ENCODE assay signal across 13 cellular contexts in the genomic region with DNA sequence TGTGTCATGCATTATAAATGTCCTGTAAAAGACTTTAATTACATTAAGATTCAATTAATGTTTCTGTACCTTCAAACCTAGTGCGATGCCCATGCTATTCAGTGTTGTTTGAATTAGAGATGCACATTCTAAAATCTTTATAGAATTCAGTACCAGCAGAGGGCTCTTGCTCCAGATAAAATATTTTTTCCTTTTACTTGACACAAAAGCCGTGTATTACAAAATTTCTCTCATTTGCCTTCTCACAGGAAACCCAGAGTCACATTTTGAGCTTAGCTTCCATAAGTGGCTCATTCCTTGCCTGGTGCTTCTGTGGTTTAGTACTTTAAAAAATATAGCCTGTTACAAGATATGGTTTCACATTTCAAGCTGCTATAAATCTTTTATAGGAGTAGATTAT.
DNase-seq lines count a peak whose midpoint lies in the region; ATAC-seq and TF ChIP-seq lines count a peak whose summit lies in the region.
"Had no signal": no experiment of that assay in that cellular context is flagged by ENCODE, and none has a peak within 500 bp of the region (broad histone marks: within the 10 kb centered on the region; RNA-seq: fewer than 3 reads in every experiment).

No MANE protein-coding gene starts in this region.

- no peak overlapping the region for H3K4me3 ChIP-seq in mammary epithelial cell (replicated peaks in 1 of 3; ENCODE audit: insufficient read depth in 1 of 3, low read depth in 2 of 3, low read length in 3 of 3)
- H3K4me3 ChIP-seq in mesenchymal stem cell (ENCODE audit: insufficient read depth in 1 of 2, low read depth in 1 of 2, low read length in 2 of 2) = no peak overlapping the region
- H3K4me3 ChIP-seq: Peyer's patch, suprapubic skin had no signal

- no peak overlapping the region for H3K4ac ChIP-seq in mesenchymal stem cell (ENCODE audit: low read depth in 1 of 2, low read length in 2 of 2)

- peak overlapping the region; percentile 50 for H2AFZ ChIP-seq in mammary epithelial cell (ENCODE audit: low read depth, low read length)
- H2AFZ ChIP-seq in mesenchymal stem cell (ENCODE audit: low read depth, low read length) = no peak overlapping the region

- DNase-seq in Ammon's horn (ENCODE audit: low spot score) (peak; percentile 5), mammary epithelial cell (no peak), mesenchymal stem cell (peak; percentile 12), CD1c-positive myeloid dendritic cell (ENCODE audit: extremely low spot score) (no peak), mucosa of gallbladder (ENCODE audit: low spot score) (no peak)
- DNase-seq: NCI-H1417 treated with DMSO at 0.1 percent for 48 hours; nucleus accumbens; Peyer's patch; stimulated activated CD4-positive, alpha-beta T cell treated with anti-CD3 and anti-CD28 coated beads, Interleukin-2, amount 100 ng/mL, for 48 hours had no signal

- H3K36me3 ChIP-seq in mammary epithelial cell (ENCODE audit: insufficient read depth, low read length) (no peaks in the 10 kb centered on the region), mesenchymal stem cell (ENCODE audit: control insufficient read depth in 1 of 2, insufficient read depth in 2 of 2, low read depth in 1 of 2, low read length in 2 of 2) (no peaks in the 10 kb centered on the region)
- H3K36me3 ChIP-seq: Peyer's patch, suprapubic skin had no signal

- no peak overlapping the region for H2BK12ac ChIP-seq in mesenchymal stem cell (ENCODE audit: low read length in 2 of 2)

- no peak overlapping the region for H2AK5ac ChIP-seq in mesenchymal stem cell (ENCODE audit: low read length, severe bottlenecking)

- ATAC-seq in HG03039 (IDR thresholded peaks at IDR 0.05; ENCODE audit: unreplicated experiment) (no peak), GM18870 (IDR thresholded peaks at IDR 0.05; ENCODE audit: unreplicated experiment) (no peak)

- no peaks in the 10 kb centered on the region for H3K79me2 ChIP-seq in mammary epithelial cell (ENCODE audit: insufficient read depth, low read length)

- H3K9ac ChIP-seq in mammary epithelial cell (ENCODE audit: insufficient read depth, low read length) (no peak overlapping the region), mesenchymal stem cell (ENCODE audit: low read length) (peak overlapping the region; percentile 20)

- in situ Hi-C loops in mammary epithelial cell (cut with MboI; ENCODE audit: low sequenced_read_pairs in 2 of 2) = no loop called here

- H3K14ac ChIP-seq in mesenchymal stem cell (ENCODE audit: low read length in 2 of 2) = no peak overlapping the region

- no peaks in the 10 kb centered on the region for H3K4me1 ChIP-seq in mammary epithelial cell (ENCODE audit: insufficient read depth, low read length)
- H3K4me1 ChIP-seq in mesenchymal stem cell (ENCODE audit: control insufficient read depth, insufficient read depth, low read depth, low read length) = no peaks in the 10 kb centered on the region
- H3K4me1 ChIP-seq: Peyer's patch, suprapubic skin had no signal

- H3K18ac ChIP-seq in mesenchymal stem cell (ENCODE audit: low read depth in 1 of 2, low read length in 2 of 2) = no peak overlapping the region

- intact Hi-C loops in mammary epithelial cell (cut with micrococcal nuclease) = loop anchor here (5.0 kb wide), 1 partner anchor 102 kb away; no protein-coding TSS in a partner anchor

- dilution Hi-C loops in mammary epithelial cell (cut with HindIII; ENCODE audit: low sequenced_read_pairs) = no loop called here

- H4K91ac ChIP-seq in mesenchymal stem cell (ENCODE audit: low read length) = no peak overlapping the region

- H3K9me3 ChIP-seq in mammary epithelial cell (replicated peaks; ENCODE audit: insufficient read depth, low read length) = no peaks in the 10 kb centered on the region
- H3K9me3 ChIP-seq in mesenchymal stem cell (ENCODE audit: control insufficient read depth, low read length) = no peaks in the 10 kb centered on the region
- H3K9me3 ChIP-seq: Peyer's patch, suprapubic skin had no signal

- no peak overlapping the region for H2BK120ac ChIP-seq in mesenchymal stem cell (ENCODE audit: low read depth, low read length)

- TF ChIP-seq CTCF in LNCAP (IDR thresholded peaks at IDR 0.05) (peak; percentile 29; the same call in 1 of the 2 replicates), mammary epithelial cell (conservative IDR thresholded peaks at IDR 0.05 in 1 of 2, IDR thresholded peaks at IDR 0.05 in 1 of 2; ENCODE audit: extremely low read depth in 1 of 2, insufficient read depth in 1 of 2, low read depth in 1 of 2, low read length in 2 of 2) (peak in 1 of 2 donors; percentile 32)

- H3K23ac ChIP-seq in mesenchymal stem cell (ENCODE audit: low read length in 2 of 2) = no peak overlapping the region

- no peaks in the 10 kb centered on the region for H4K20me1 ChIP-seq in mammary epithelial cell (ENCODE audit: insufficient read depth, low read length)

- H3K79me1 ChIP-seq in mesenchymal stem cell (replicated peaks; ENCODE audit: low read length, poor library complexity, severe bottlenecking) = no peaks in the 10 kb centered on the region

- H3K4me2 ChIP-seq in mammary epithelial cell (ENCODE audit: insufficient read depth, low read depth, low read length) (peak overlapping the region; percentile 50), mesenchymal stem cell (ENCODE audit: low read length, poor library complexity, severe bottlenecking) (no peak overlapping the region)

- no peak overlapping the region for H2BK5ac ChIP-seq in mesenchymal stem cell (ENCODE audit: low read depth, low read length, poor library complexity, severe bottlenecking)

- H4K8ac ChIP-seq in mesenchymal stem cell (ENCODE audit: low read length) = no peak overlapping the region

- CTCF ChIA-PET in mammary epithelial cell (lab: Charles Lee; ENCODE audit: low non-redundant PET) = interaction anchor here (0.5 kb wide), 1 partner anchor 104 kb away, joined by 3 read pairs; no protein-coding TSS in a partner anchor

- H3K27me3 ChIP-seq in mammary epithelial cell (ENCODE audit: insufficient read depth, low read length) (no peaks in the 10 kb centered on the region), mesenchymal stem cell (ENCODE audit: control insufficient read depth in 1 of 2, insufficient read depth in 1 of 2, low read length in 2 of 2) (peaks cover 3 to 10% of the 10 kb centered on the region in 2 experiments)
- H3K27me3 ChIP-seq: Peyer's patch, suprapubic skin had no signal

- 28% methylated on average over 2 of the region's 2 CpGs for WGBS in mammary epithelial cell (ENCODE audit: low coverage, missing lambda C conversion rate)
- whole genome bisulfite sequencing in mesenchymal stem cell = 92% methylated on average over 2 of the region's 2 CpGs

- no peak overlapping the region for H3K27ac ChIP-seq in mammary epithelial cell (ENCODE audit: insufficient read depth, low read depth, low read length)
- H3K27ac ChIP-seq in mesenchymal stem cell (ENCODE audit: low read length, poor library complexity, severe bottlenecking) = no peak overlapping the region
- H3K27ac ChIP-seq: Peyer's patch, suprapubic skin had no signal

- H2BK15ac ChIP-seq in mesenchymal stem cell (ENCODE audit: low read depth, poor library complexity, severe bottlenecking) = no peak overlapping the region

- BruUV-seq in mammary epithelial cell (replicated peaks; lab: Mats Ljungman, UMichigan) = no TSS peak

Comparison
In these comparisons a context has a peak if more than half of its experiments do, and no peak if none do; other contexts are left out.
1. DNase-seq: peak in Ammon's horn (single experiment) and mesenchymal stem cell (single experiment); none in mammary epithelial cell (single experiment), CD1c-positive myeloid dendritic cell (single experiment) and mucosa of gallbladder (single experiment).